18 cellular contexts compared by ENCODE assay signal in the genomic region with DNA sequence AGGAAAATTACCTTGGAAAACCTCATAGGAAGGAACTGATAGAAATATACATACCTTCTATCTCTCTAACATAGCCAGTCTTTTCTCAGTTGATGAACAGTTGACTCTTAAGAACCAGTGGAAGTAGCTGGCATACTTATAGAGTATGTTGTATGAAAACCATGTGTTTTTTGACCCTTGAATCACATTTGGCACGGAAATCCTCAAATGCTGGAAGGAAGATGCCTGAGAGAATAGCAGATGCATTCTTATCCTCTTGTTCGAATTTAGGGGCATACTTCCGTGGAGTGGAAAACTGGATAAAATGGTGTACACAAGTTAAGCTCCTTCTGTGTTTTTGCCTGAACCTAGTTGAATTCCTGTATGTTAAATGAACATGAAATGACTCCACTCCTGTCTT.
"Had no signal": no experiment of that assay in that cellular context is flagged by ENCODE, and none has a peak within 500 bp of the region (broad histone marks: within the 10 kb centered on the region; RNA-seq: fewer than 3 reads in every experiment).

No MANE protein-coding gene starts in this region.

- H3K27me3 ChIP-seq: colonic mucosa, foreskin keratinocyte, heart left ventricle, ovary, SJCRH30, tibial nerve had no signal

- H3K4me1 ChIP-seq: colonic mucosa, SJCRH30, tibial nerve had no signal

- H3K4me3 Mint-ChIP-seq: activated naive CD8-positive, alpha-beta T cell treated with anti-CD3 and anti-CD28 coated beads, Interleukin-2, amount 10 ng/mL, durations not matched to agents 7 days and 5 days had no signal

- H3K27ac ChIP-seq: colonic mucosa, foreskin keratinocyte, ovary, SJCRH30, tibial nerve had no signal

- H3K4me3 ChIP-seq: colonic mucosa, heart left ventricle, ovary, SJCRH30, tibial nerve had no signal

- H3K36me3 Mint-ChIP-seq: activated naive CD8-positive, alpha-beta T cell treated with anti-CD3 and anti-CD28 coated beads, Interleukin-2, amount 10 ng/mL, durations not matched to agents 7 days and 5 days had no signal

- H3K9me3 ChIP-seq: colonic mucosa, ovary, SJCRH30, tibial nerve had no signal

- DNase-seq: activated CD4-positive, alpha-beta T cell treated with anti-CD3 and anti-CD28 coated beads, Interleukin-2, amount 50 U/mL, for 48 hours; activated CD4-positive, CD25-positive, alpha-beta regulatory T cell treated with anti-CD3 and anti-CD28 coated beads, Interleukin-2, amount 50 U/mL, for 72 hours; activated gamma-delta T cell treated with Interleukin-2 at 50 U/mL for 16 hours; activated naive CD8-positive, alpha-beta T cell treated with anti-CD3 and anti-CD28 coated beads, Interleukin-2, amount 10 ng/mL, durations not matched to agents 7 days and 5 days; activated T-cell treated with anti-CD3 and anti-CD28 coated beads, Interleukin-2, amount 50 U/mL, for 48 hours; aorta; colonic mucosa; effector CD4-positive, alpha-beta T cell; foreskin keratinocyte; heart left ventricle; islet precursor cell; mammary epithelial cell; ovary; SJCRH30; SW 1271; T-helper 9 cell had no signal

- H3K27ac Mint-ChIP-seq: activated naive CD8-positive, alpha-beta T cell treated with anti-CD3 and anti-CD28 coated beads, Interleukin-2, amount 10 ng/mL, durations not matched to agents 7 days and 5 days had no signal

- H3K27me3 Mint-ChIP-seq: activated naive CD8-positive, alpha-beta T cell treated with anti-CD3 and anti-CD28 coated beads, Interleukin-2, amount 10 ng/mL, durations not matched to agents 7 days and 5 days had no signal

- ATAC-seq: foreskin keratinocyte, heart left ventricle, left lobe of liver had no signal

- H3K36me3 ChIP-seq: colonic mucosa, heart left ventricle, ovary, tibial nerve had no signal

- H3K4me1 Mint-ChIP-seq: activated naive CD8-positive, alpha-beta T cell treated with anti-CD3 and anti-CD28 coated beads, Interleukin-2, amount 10 ng/mL, durations not matched to agents 7 days and 5 days had no signal
